7 cellular contexts compared by ENCODE assay signal in the genomic region with DNA sequence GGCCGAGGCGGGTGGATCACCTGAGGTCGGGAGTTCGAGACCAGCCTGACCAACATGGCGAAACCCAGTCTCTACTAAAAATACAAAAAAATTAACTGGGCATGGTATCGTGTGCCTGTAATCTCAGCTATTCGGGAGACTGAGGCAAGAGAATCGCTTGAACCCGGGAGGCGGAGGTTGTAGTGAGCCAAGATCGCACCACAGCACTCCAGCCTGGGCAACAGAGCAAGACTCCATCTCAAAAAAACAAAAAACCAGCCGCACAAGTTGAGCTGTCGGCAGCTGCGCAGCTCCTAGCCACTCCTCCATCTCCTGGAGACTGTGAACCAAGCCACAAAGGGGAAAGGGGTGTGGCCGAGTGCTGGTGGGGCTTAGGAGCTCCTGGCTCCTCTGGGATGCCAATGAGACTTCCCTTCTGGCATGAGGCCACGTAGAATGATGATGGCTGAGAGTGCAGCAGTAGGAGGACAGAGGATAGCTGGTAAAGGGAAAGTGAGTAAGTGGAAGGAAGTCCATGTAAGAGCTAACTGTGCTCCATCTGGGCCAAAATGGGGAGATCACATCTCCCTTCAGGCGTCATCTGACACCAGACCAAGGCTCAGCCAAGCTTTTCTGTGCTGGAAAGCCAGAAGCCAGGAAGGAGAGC. TPM values are rescaled to one million over a fixed set of nuclear protein-coding genes. Genes with fewer than 3 reads are reported as not detected.
DNase-seq lines count a peak whose midpoint lies in the region; ATAC-seq and TF ChIP-seq lines count a peak whose summit lies in the region.
"Not testable (repeated sequence)": the region's sequence is repeated elsewhere in the genome, so short reads cannot be mapped to it uniquely, and the experiment has no call there.

No MANE protein-coding gene starts in this region.

- H3K4me3 Mint-ChIP-seq in WTC11 = not testable (repeated sequence)

- not testable (repeated sequence) for H3K27ac Mint-ChIP-seq in WTC11

- not testable (repeated sequence) for TF ChIP-seq CTCF in WTC11 (IDR thresholded peaks at IDR 0.05)

- ATAC-seq in WTC11 = not testable (repeated sequence)
- peak; percentile 72 for ATAC-seq in esophagus mucosa

- CTCF ChIA-PET in WTC11 (lab: Charles Lee) = interaction anchor here (0.9 to 5.6 kb wide), 11 partner anchors 15 to 113 kb away, joined by 3 to 122 read pairs (median 5); a partner anchor contains a TSS

- POLR2A ChIA-PET in WTC11 (lab: Charles Lee) = interaction anchor here (1.3 kb wide), 1 partner anchor 9 kb away, joined by 3 read pairs; no protein-coding TSS in a partner anchor

- H3K9me3 Mint-ChIP-seq in WTC11 = not testable (repeated sequence)

- DNase-seq in ELR (ENCODE audit: low read depth) (peak; percentile 37), LHCN-M2 (ENCODE audit: low read depth) (peak; percentile 65), NCI-H510A treated with DMSO at 0.1 percent for 48 hours (lab: John Stamatoyannopoulos, UW) (peak; percentile 38), iPS-NIHi7 (ENCODE audit: extremely low spot score) (peak; percentile 14), pulmonary artery endothelial cell (ENCODE audit: low read depth, low spot score) (peak; percentile 27)
- not testable (repeated sequence) for DNase-seq in WTC11 (ENCODE audit: low spot score)

- not testable (repeated sequence) for H3K36me3 Mint-ChIP-seq in WTC11

- H3K27me3 Mint-ChIP-seq in WTC11 (ENCODE audit: low read depth) = peaks cover 22% of the 10 kb centered on the region

- H3K4me1 Mint-ChIP-seq in WTC11 = peaks cover 35% of the 10 kb centered on the region

TF ChIP-seq in WTC11, 78 proteins besides CTCF, POLR2A, EP300 and RAD21:
- peak; percentile 2; the same call in 1 of the 2 replicates for TF ChIP-seq ZNF121 (CRISPR knock-in tag; IDR thresholded peaks at IDR 0.05)

RNA-seq across cellular contexts. Expression of a gene that starts 47.2 kb away (rescaled TPM):
- total RNA-seq in LHCN-M2 (2014; rRNA removed) (313 and 332 TPM in 2 replicates), WTC11 (2021) (10.9 to 21.0 TPM (median 11.5 TPM) in 3 replicates), esophagus mucosa (931 TPM), pulmonary artery endothelial cell (479 and 591 TPM in 2 replicates)
- polyA plus RNA-seq in LHCN-M2 (2012) = 160 TPM

Comparison
In these comparisons a context has a peak if more than half of its experiments do, and no peak if none do; other contexts are left out.
1. RNA of a gene that starts 47.2 kb away (total RNA-seq): 931 TPM in esophagus mucosa (single experiment), 479 to 591 TPM in pulmonary artery endothelial cell and 313 to 332 TPM in LHCN-M2; 10.9 to 21.0 TPM in WTC11; every median in the first group is over 10 times any median in the second.